ENCODE assay signal across 36 cellular contexts in the genomic region with DNA sequence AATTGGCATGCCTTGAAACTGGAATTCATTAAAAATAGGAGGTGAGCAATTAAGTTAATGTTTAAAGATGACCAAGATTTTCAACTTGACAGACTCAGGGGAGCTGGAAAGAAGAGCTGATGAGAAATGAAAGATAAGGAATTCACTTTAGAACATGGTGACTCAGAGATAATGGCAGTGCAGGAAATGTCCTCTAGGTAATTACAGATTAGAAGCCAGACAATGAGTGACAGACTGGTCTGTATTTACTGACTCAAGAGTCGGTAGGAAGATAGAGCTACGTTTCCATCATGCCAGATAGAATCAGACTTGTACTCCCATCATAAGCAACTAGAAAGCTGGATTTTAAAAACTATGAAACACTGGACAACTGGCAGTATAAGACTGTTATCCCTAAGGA.
"Had no signal": no experiment of that assay in that cellular context is flagged by ENCODE, and none has a peak within 500 bp of the region (broad histone marks: within the 10 kb centered on the region; RNA-seq: fewer than 3 reads in every experiment).

No MANE protein-coding gene starts in this region.

- H3K4me2 ChIP-seq: KMS-11 had no signal

- H3K4me3 ChIP-seq: cardiac muscle cell, SJSA1 had no signal

- H3K36me3 ChIP-seq: cardiac muscle cell, SJSA1 had no signal

- H3K4me1 Mint-ChIP-seq: activated B cell treated with CpG ODN at 0.5 μM for 24 hours; activated naive CD8-positive, alpha-beta T cell treated with anti-CD3 and anti-CD28 coated beads for 36 hours; central memory CD8-positive, alpha-beta T cell had no signal

- DNase-seq: activated B cell treated with CpG ODN at 0.5 μM for 24 hours; activated CD4-positive, alpha-beta memory T cell treated with anti-CD3 and anti-CD28 coated beads for 36 hours; activated CD4-positive, alpha-beta T cell treated with anti-CD3 and anti-CD28 coated beads for 4 hours; activated CD4-positive, alpha-beta T cell treated with anti-CD3 and anti-CD28 coated beads, Interleukin-2, amount 50 U/mL, for 1 hour; activated CD4-positive, CD25-positive, alpha-beta regulatory T cell treated with anti-CD3 and anti-CD28 coated beads, Interleukin-2, amount 50 U/mL, for 72 hours; activated CD8-positive, alpha-beta memory T cell treated with anti-CD3 and anti-CD28 coated beads, Interleukin-2, amount 50 U/mL, for 4 hours; activated effector memory CD4-positive, alpha-beta T cell treated with Interleukin-2 at 50 U/mL for 16 hours; activated naive CD4-positive, alpha-beta T cell; activated naive CD4-positive, alpha-beta T cell treated with anti-CD3 and anti-CD28 coated beads, Interleukin-2, amount 50 U/mL, for 16 hours; activated naive CD8-positive, alpha-beta T cell treated with anti-CD3 and anti-CD28 coated beads for 36 hours; activated T-cell treated with anti-CD3 and anti-CD28 coated beads, Interleukin-2, amount 50 U/mL, for 48 hours; amniotic stem cell; aorta; MM.1S; MV-4-11; NCI-H1092; NCI-H1436 treated with DMSO at 0.1 percent for 48 hours; NCI-H1694 treated with DMSO at 0.1 percent for 48 hours; NCI-H2029; NCI-H2171 treated with DMSO at 0.1 percent for 48 hours; NCI-H2227 treated with DMSO at 0.1 percent for 48 hours; NCI-H446; NCI-H510A treated with DMSO at 0.1 percent for 48 hours; NCI-H526 treated with DMSO at 0.1 percent for 48 hours; RPMI8226; SHP77 treated with DMSO at 0.1 percent for 48 hours; SW 1271; T-helper 1 cell; T-helper 2 cell; T-helper 9 cell had no signal

- H3K4me3 Mint-ChIP-seq: activated B cell treated with CpG ODN at 0.5 μM for 24 hours; activated CD4-positive, alpha-beta memory T cell treated with anti-CD3 and anti-CD28 coated beads for 36 hours; activated naive CD8-positive, alpha-beta T cell treated with anti-CD3 and anti-CD28 coated beads for 36 hours; central memory CD8-positive, alpha-beta T cell had no signal

- ATAC-seq: Panc1 had no signal

- H3K27ac ChIP-seq: cardiac muscle cell, KMS-11, SJSA1, VCaP had no signal

- H3K27me3 ChIP-seq: SJSA1 had no signal

- H3K36me3 Mint-ChIP-seq: activated CD4-positive, alpha-beta memory T cell treated with anti-CD3 and anti-CD28 coated beads for 36 hours; activated naive CD8-positive, alpha-beta T cell treated with anti-CD3 and anti-CD28 coated beads for 36 hours had no signal

- H3K4me1 ChIP-seq: SJSA1 had no signal

- H3K27ac Mint-ChIP-seq: activated B cell treated with CpG ODN at 0.5 μM for 24 hours; activated CD4-positive, alpha-beta memory T cell treated with anti-CD3 and anti-CD28 coated beads for 36 hours; activated naive CD8-positive, alpha-beta T cell treated with anti-CD3 and anti-CD28 coated beads for 36 hours had no signal

- H3K9ac ChIP-seq: KMS-11 had no signal
